Comparison of ENCODE assay signal across 14 cellular contexts in genomic region chr4:182139481-182139880, GRCh38.
A peak's percentile ranks its signal among the peaks of the same experiment; 100 is the strongest.
DNase-seq lines count a peak whose midpoint lies in the region; ATAC-seq and TF ChIP-seq lines count a peak whose summit lies in the region.
"Had no signal": no experiment of that assay in that cellular context is flagged by ENCODE, and none has a peak within 500 bp of the region (broad histone marks: within the 10 kb centered on the region; RNA-seq: fewer than 3 reads in every experiment).

No MANE protein-coding gene starts in this region.

- ATAC-seq in GM21619 (IDR thresholded peaks at IDR 0.05; ENCODE audit: unreplicated experiment) (no peak), GM19395 (IDR thresholded peaks at IDR 0.05; ENCODE audit: unreplicated experiment) (no peak), HG03139 (IDR thresholded peaks at IDR 0.05; ENCODE audit: unreplicated experiment) (no peak)
- ATAC-seq: left cardiac atrium had no signal

- peaks cover 4% of the 10 kb centered on the region for H3K9me3 Mint-ChIP-seq in T-helper 1 cell treated with Interleukin-12 subunit alpha and Interleukin-12 subunit beta and Interleukin-4 antibody, amounts not matched to agents 30 μg/mL and 1 μg/mL, for 36 hours

- H3K27me3 Mint-ChIP-seq in T-helper 1 cell treated with Interleukin-12 subunit alpha and Interleukin-12 subunit beta and Interleukin-4 antibody, amounts not matched to agents 30 μg/mL and 1 μg/mL, for 36 hours (ENCODE audit: low read depth), result peaks cover 75% of the 10 kb centered on the region

- no peak overlapping the region for H3K27ac Mint-ChIP-seq in T-helper 1 cell treated with Interleukin-12 subunit alpha and Interleukin-12 subunit beta and Interleukin-4 antibody, amounts not matched to agents 30 μg/mL and 1 μg/mL, for 36 hours

- H3K4me1 Mint-ChIP-seq in T-helper 1 cell treated with Interleukin-12 subunit alpha and Interleukin-12 subunit beta and Interleukin-4 antibody, amounts not matched to agents 30 μg/mL and 1 μg/mL, for 36 hours (ENCODE audit: low read depth), result peaks cover 2% of the 10 kb centered on the region

- H3K36me3 ChIP-seq in muscle layer of duodenum (ENCODE audit: control insufficient read depth in 1 of 2, insufficient read depth in 2 of 2, low read length in 2 of 2), result no peaks in the 10 kb centered on the region
- H3K36me3 ChIP-seq: transverse colon had no signal

- peak overlapping the region; percentile 55 for H3K4me3 ChIP-seq in GM12864 (ENCODE audit: low read depth, low read length)
- H3K4me3 ChIP-seq in muscle layer of duodenum (ENCODE audit: low read depth in 1 of 2, low read length in 2 of 2), result peak overlapping the region; percentile 41 to 60
- H3K4me3 ChIP-seq: SK-N-MC, transverse colon had no signal

- TF ChIP-seq CTCF in GM12864 (IDR thresholded peaks at IDR 0.05; ENCODE audit: low read depth, low read length, missing control alignments), result no peak

- peak overlapping the region; percentile 79 for H3K4me3 Mint-ChIP-seq in T-helper 1 cell treated with Interleukin-12 subunit alpha and Interleukin-12 subunit beta and Interleukin-4 antibody, amounts not matched to agents 30 μg/mL and 1 μg/mL, for 36 hours

- H3K27ac ChIP-seq in muscle layer of duodenum (ENCODE audit: low read length), result no peak overlapping the region
- H3K27ac ChIP-seq: SK-N-MC, transverse colon had no signal

- H3K4me1 ChIP-seq in muscle layer of duodenum (ENCODE audit: control insufficient read depth in 1 of 2, insufficient read depth in 2 of 2, low read length in 2 of 2), result peaks cover 0 to 12% of the 10 kb centered on the region in 2 donors

- peaks cover 1% of the 10 kb centered on the region for H3K36me3 Mint-ChIP-seq in T-helper 1 cell treated with Interleukin-12 subunit alpha and Interleukin-12 subunit beta and Interleukin-4 antibody, amounts not matched to agents 30 μg/mL and 1 μg/mL, for 36 hours (ENCODE audit: low read depth)

- no peaks in the 10 kb centered on the region for H3K9me3 ChIP-seq in muscle layer of duodenum (ENCODE audit: control insufficient read depth in 1 of 2, low read length in 2 of 2)
- H3K9me3 ChIP-seq: transverse colon had no signal

- DNase-seq in T-helper 1 cell, result no peak
- DNase-seq in GM12864 (ENCODE audit: low read depth), result no peak
- DNase-seq in astrocyte of the hippocampus (ENCODE audit: low read depth, low spot score), result peak; percentile 20
- DNase-seq: left cardiac atrium; NCI-H1417; NCI-H446 treated with DMSO at 0.1 percent for 48 hours; stimulated activated CD8-positive, alpha-beta memory T cell treated with anti-CD3 and anti-CD28 coated beads, Interleukin-4, amount 100 ng/mL, for 48 hours; transverse colon had no signal

- H3K27me3 ChIP-seq in muscle layer of duodenum (ENCODE audit: low read depth, low read length), result peaks cover 10% of the 10 kb centered on the region
